17 cellular contexts compared by ENCODE assay signal in the genomic region with DNA sequence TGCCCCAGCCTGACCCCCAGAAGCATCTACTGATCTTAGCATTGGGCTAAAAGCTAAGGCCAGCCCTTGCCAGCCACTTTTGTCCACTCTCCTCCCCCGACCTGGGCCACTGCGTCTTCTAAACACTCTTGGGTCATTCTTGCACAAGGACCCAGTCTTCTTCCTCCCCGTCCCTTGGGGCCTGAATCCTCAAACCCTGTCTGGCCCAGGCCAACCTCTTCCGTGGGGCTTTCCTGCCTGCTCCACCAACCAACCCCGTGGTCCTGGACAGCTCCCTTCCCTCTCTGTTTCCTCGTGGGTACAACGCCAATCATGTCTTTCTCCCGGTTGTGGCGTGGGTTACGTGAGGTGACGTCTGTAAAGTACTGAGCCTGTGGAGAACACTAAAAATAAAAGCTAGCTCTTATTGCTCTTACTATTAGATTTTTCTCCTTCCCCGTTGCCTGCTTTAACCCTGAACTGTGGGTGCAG. TPM values are rescaled to one million over a fixed set of nuclear protein-coding genes. Genes with fewer than 3 reads are reported as not detected.
A peak's percentile ranks its signal among the peaks of the same experiment; 100 is the strongest.
DNase-seq lines count a peak whose midpoint lies in the region; ATAC-seq and TF ChIP-seq lines count a peak whose summit lies in the region.
"Had no signal": no experiment of that assay in that cellular context is flagged by ENCODE, and none has a peak within 500 bp of the region (broad histone marks: within the 10 kb centered on the region; RNA-seq: fewer than 3 reads in every experiment).

No MANE protein-coding gene starts in this region.

- peak overlapping the region in 1 of 2 experiments; percentile 22; a peak in 2 of 5 replicates for H3K4me3 Mint-ChIP-seq in H9
- H3K4me3 Mint-ChIP-seq in progenitor cell of endocrine pancreas (ENCODE audit: low read depth) = no peak overlapping the region
- H3K4me3 Mint-ChIP-seq: activated T-cell treated with anti-CD3 and anti-CD28 coated beads, Interleukin-2, amount 50 U/mL, for 72 hours; memory B cell; natural killer cell treated with Interleukin-12 subunit alpha and Interleukin-12 subunit beta and Interleukin-15 and Interleukin-18, amount 100 ng/mL, for 72 hours; T-helper 2 cell treated with Interferon-gamma antibody and Interleukin-4, amounts not matched to agents 5 μg/mL and 100 μg/mL, for 36 hours had no signal

- DNase-seq in H9 = peak; percentile 32
- peak; percentile 10 for DNase-seq in left ventricle myocardium superior
- DNase-seq in progenitor cell of endocrine pancreas (ENCODE audit: low spot score, unreplicated experiment) = peak; percentile 6
- no peak for DNase-seq in GM13977 (ENCODE audit: low spot score)
- DNase-seq in erythroblast (lab: John Stamatoyannopoulos, UW) = no peak
- DNase-seq: activated CD4-positive, alpha-beta T cell treated with anti-CD3 and anti-CD28 coated beads, Interleukin-2, amount 50 U/mL, for 1 hour; activated T-cell treated with anti-CD3 and anti-CD28 coated beads, Interleukin-2, amount 50 U/mL, for 72 hours; NCI-H226; NK-92 treated with Interleukin-12 subunit alpha and Interleukin-12 subunit beta, amount 100 ng/mL, for 24 hours; stimulated activated CD4-positive, alpha-beta T cell treated with anti-CD3 and anti-CD28 coated beads, Interleukin-4, amount 100 ng/mL, for 1 hour had no signal

- TF ChIP-seq CTCF in H9 (conservative IDR thresholded peaks at IDR 0.05) (no peak), VCaP (conservative IDR thresholded peaks at IDR 0.05) (no peak), progenitor cell of endocrine pancreas (IDR thresholded peaks at IDR 0.05; ENCODE audit: unreplicated experiment) (no peak), GM13977 (IDR thresholded peaks at IDR 0.05; ENCODE audit: extremely low read depth, insufficient read depth, missing control alignments) (no peak)

- no peak overlapping the region for H3T11ph ChIP-seq in H9 (ENCODE audit: low read length)

- no peak overlapping the region for H4K91ac ChIP-seq in H9 (ENCODE audit: insufficient read length, low read depth, low read length)

- no peak overlapping the region for H4K5ac ChIP-seq in H9 (ENCODE audit: insufficient read length, low read depth, low read length)

- H4K8ac ChIP-seq in H9 (replicated peaks; ENCODE audit: insufficient read length, low read depth, low read length) = no peak overlapping the region

- intact Hi-C loops in left ventricle myocardium superior (cut with micrococcal nuclease) = no loop called here

- H3K23me2 ChIP-seq in H9 (ENCODE audit: insufficient read length, low read depth, low read length, poor library complexity, severe bottlenecking) = no peaks in the 10 kb centered on the region

- H2AFZ ChIP-seq in H9 (ENCODE audit: low read length) = no peak overlapping the region

- H3K27ac ChIP-seq in H9 (ENCODE audit: insufficient read length, low read depth, low read length) (no peak overlapping the region), VCaP (peak overlapping the region; percentile 95; the same call in 1 of the 2 replicates)
- H3K27ac ChIP-seq: BLaER1 treated with 17β-estradiol and CSF1 and Interleukin-3, amounts not matched to agents 10 nM and 100 nM; gastroesophageal sphincter had no signal

- H3K4me1 ChIP-seq in H9 (ENCODE audit: insufficient read depth, low read length) = no peaks in the 10 kb centered on the region; the same call in 1 of the 2 replicates
- H3K4me1 ChIP-seq: gastroesophageal sphincter had no signal

- peaks cover 29 to 46% of the 10 kb centered on the region in 2 experiments for H3K4me1 Mint-ChIP-seq in H9
- H3K4me1 Mint-ChIP-seq in progenitor cell of endocrine pancreas (ENCODE audit: low read depth) = peaks cover 26% of the 10 kb centered on the region
- H3K4me1 Mint-ChIP-seq: memory B cell had no signal

- H2AK5ac ChIP-seq in H9 (ENCODE audit: insufficient read length, low read length) = no peak overlapping the region

- H2BK15ac ChIP-seq in H9 (ENCODE audit: low read depth, low read length) = no peak overlapping the region

- H3K9me3 Mint-ChIP-seq in H9 (no peaks in the 10 kb centered on the region; a peak in 1 of 5 replicates), progenitor cell of endocrine pancreas (ENCODE audit: low read depth) (no peaks in the 10 kb centered on the region)
- H3K9me3 Mint-ChIP-seq: activated T-cell treated with anti-CD3 and anti-CD28 coated beads, Interleukin-2, amount 50 U/mL, for 72 hours; memory B cell; natural killer cell treated with Interleukin-12 subunit alpha and Interleukin-12 subunit beta and Interleukin-15 and Interleukin-18, amount 100 ng/mL, for 72 hours; T-helper 2 cell treated with Interferon-gamma antibody and Interleukin-4, amounts not matched to agents 5 μg/mL and 100 μg/mL, for 36 hours had no signal

- no peaks in the 10 kb centered on the region for H3K27me3 ChIP-seq in H9 (ENCODE audit: insufficient read depth, low read length)
- H3K27me3 ChIP-seq: BLaER1 treated with 17β-estradiol and CSF1 and Interleukin-3, amounts not matched to agents 10 nM and 100 nM had no signal

- H3K79me2 ChIP-seq in H9 (ENCODE audit: insufficient read depth, low read length) = no peaks in the 10 kb centered on the region

- H3K79me1 ChIP-seq in H9 (ENCODE audit: insufficient read depth, low read depth, low read length, poor library complexity, severe bottlenecking) = no peaks in the 10 kb centered on the region

- H2BK5ac ChIP-seq in H9 (ENCODE audit: insufficient read length, low read length) = no peak overlapping the region

- H3K36me3 Mint-ChIP-seq in H9 (ENCODE audit: insufficient read depth in 1 of 3, low read depth in 3 of 3) = no peaks in the 10 kb centered on the region
- H3K36me3 Mint-ChIP-seq in progenitor cell of endocrine pancreas (ENCODE audit: insufficient read depth) = no peaks in the 10 kb centered on the region
- H3K36me3 Mint-ChIP-seq: memory B cell; natural killer cell treated with Interleukin-12 subunit alpha and Interleukin-12 subunit beta and Interleukin-15 and Interleukin-18, amount 100 ng/mL, for 72 hours had no signal

- H3K23ac ChIP-seq in H9 (ENCODE audit: insufficient read length, low read depth, low read length) = no peak overlapping the region

- no peaks in the 10 kb centered on the region for H3K9me3 ChIP-seq in H9 (ENCODE audit: control insufficient read depth, low read depth, low read length)
- H3K9me3 ChIP-seq: BLaER1 treated with 17β-estradiol and CSF1 and Interleukin-3, amounts not matched to agents 10 nM and 100 nM; gastroesophageal sphincter had no signal

- no peak overlapping the region for H3K9ac ChIP-seq in H9 (ENCODE audit: extremely low read depth, insufficient read length, low read length)
- H3K9ac ChIP-seq: BLaER1 treated with 17β-estradiol and CSF1 and Interleukin-3, amounts not matched to agents 10 nM and 100 nM had no signal

- H3K27ac Mint-ChIP-seq in H9 = no peak overlapping the region
- no peak overlapping the region for H3K27ac Mint-ChIP-seq in progenitor cell of endocrine pancreas
- H3K27ac Mint-ChIP-seq: activated T-cell treated with anti-CD3 and anti-CD28 coated beads, Interleukin-2, amount 50 U/mL, for 72 hours; memory B cell; natural killer cell treated with Interleukin-12 subunit alpha and Interleukin-12 subunit beta and Interleukin-15 and Interleukin-18, amount 100 ng/mL, for 72 hours; T-helper 2 cell treated with Interferon-gamma antibody and Interleukin-4, amounts not matched to agents 5 μg/mL and 100 μg/mL, for 36 hours had no signal

- no peak overlapping the region for H3K18ac ChIP-seq in H9 (ENCODE audit: insufficient read length, low read depth, low read length)

- no peak overlapping the region for H2BK12ac ChIP-seq in H9 (ENCODE audit: insufficient read length, low read depth, low read length)

- H3K4me2 ChIP-seq in H9 (ENCODE audit: insufficient read depth, insufficient read length, low read length) = no peak overlapping the region

- no peaks in the 10 kb centered on the region for H4K20me1 ChIP-seq in H9 (ENCODE audit: control insufficient read depth, insufficient read depth, insufficient read length)

- in situ Hi-C loops in GM13977 (cut with MboI; ENCODE audit: low pct_unique_long_range_greater_than_20kb, low sequenced_read_pairs, unreplicated experiment) = no loop called here

- H3K56ac ChIP-seq in H9 (ENCODE audit: insufficient read length, low read depth, low read length) = no peak overlapping the region

- no CpG with 5 or more reads among the region's 12 CpGs for WGBS in H9 (ENCODE audit: extremely low coverage, insufficient read length, low lambda C conversion rate)

- H2BK20ac ChIP-seq in H9 (ENCODE audit: low read depth, low read length, poor library complexity, severe bottlenecking) = no peak overlapping the region

- H3K4ac ChIP-seq in H9 (ENCODE audit: low read depth, low read length) = no peak overlapping the region

- H3K27me3 Mint-ChIP-seq in H9 (ENCODE audit: low read depth) = peaks cover 21% of the 10 kb centered on the region
- H3K27me3 Mint-ChIP-seq in progenitor cell of endocrine pancreas = peaks cover 18% of the 10 kb centered on the region

- no peak for TF ChIP-seq POLR2A in erythroblast (IDR thresholded peaks at IDR 0.05; ENCODE audit: low read length)

- H3K14ac ChIP-seq in H9 (ENCODE audit: insufficient read depth, low read length) = no peak overlapping the region

- H2BK120ac ChIP-seq in H9 (ENCODE audit: low read depth, low read length, poor library complexity, severe bottlenecking) = no peak overlapping the region

- ATAC-seq in left ventricle myocardium superior (no peak), GM19463 (IDR thresholded peaks at IDR 0.05; ENCODE audit: unreplicated experiment) (no peak)
- ATAC-seq: activated T-cell treated with anti-CD3 and anti-CD28 coated beads, Interleukin-2, amount 50 U/mL, for 72 hours; gastroesophageal sphincter; natural killer cell treated with Interleukin-12 subunit alpha and Interleukin-12 subunit beta and Interleukin-15 and Interleukin-18, amount 100 ng/mL, for 72 hours had no signal

RNA-seq across cellular contexts. Expression of a gene that starts 21.5 kb away (rescaled TPM):
- total RNA-seq in H9 (2021) (2.8 and 3.2 TPM in 2 replicates), left ventricle myocardium superior (25.7 TPM), progenitor cell of endocrine pancreas (11.6 and 12.7 TPM in 2 replicates)

Comparison
In these comparisons a context has a peak if more than half of its experiments do, and no peak if none do; other contexts are left out.
1. DNase-seq: peak in H9 (single experiment), left ventricle myocardium superior (single experiment) and progenitor cell of endocrine pancreas (single experiment); none in GM13977 (single experiment) and erythroblast (0 of 2).